9 cellular contexts compared by ENCODE assay signal in genomic region chr15:76460347-76460746, GRCh38.
"Had no signal": no experiment of that assay in that cellular context is flagged by ENCODE, and none has a peak within 500 bp of the region (broad histone marks: within the 10 kb centered on the region; RNA-seq: fewer than 3 reads in every experiment).

No MANE protein-coding gene starts in this region.

- H3K4me1 Mint-ChIP-seq: IgD-negative memory B cell had no signal

- H3K4me3 ChIP-seq: HAP-1 had no signal

- DNase-seq: GOT3, H7, KBM-7 had no signal

- ATAC-seq: HCT116, HepG2 had no signal

- H3K9ac ChIP-seq: KMS-11 had no signal

- FAIRE-seq: HepG2 had no signal

- H3K27ac ChIP-seq: HL-60, KMS-11 had no signal

- H3K9me3 ChIP-seq: HAP-1 had no signal

- H3K4me3 Mint-ChIP-seq: IgD-negative memory B cell had no signal

- H3K36me3 ChIP-seq: HAP-1 had no signal

- H3K4me2 ChIP-seq: KMS-11 had no signal

- H3K27me3 Mint-ChIP-seq: IgD-negative memory B cell had no signal

- H3K27ac Mint-ChIP-seq: IgD-negative memory B cell had no signal

- H3K4me1 ChIP-seq: HAP-1 had no signal
